In genomic region chr11:134047586-134047999, GRCh38 we compare ENCODE assay signal across 12 cellular contexts. TPM values are rescaled to one million over a fixed set of nuclear protein-coding genes. Genes with fewer than 3 reads are reported as not detected.
DNase-seq lines count a peak whose midpoint lies in the region; ATAC-seq and TF ChIP-seq lines count a peak whose summit lies in the region.
"Had no signal": no experiment of that assay in that cellular context is flagged by ENCODE, and none has a peak within 500 bp of the region (broad histone marks: within the 10 kb centered on the region; RNA-seq: fewer than 3 reads in every experiment).

No MANE protein-coding gene starts in this region.

- CTCF ChIA-PET in A673 (lab: Charles Lee): interaction anchor here (0.5 kb wide), 1 partner anchor 530 kb away, joined by 10 read pairs; no protein-coding TSS in a partner anchor

- H3K4me1 ChIP-seq in A673 (ENCODE audit: insufficient read depth, low read length, poor library complexity, severe bottlenecking) (peaks cover 13% of the 10 kb centered on the region), esophagus (ENCODE audit: control insufficient read depth in 2 of 2, insufficient read depth in 2 of 2, low read length in 1 of 2) (peaks cover 0 to 9% of the 10 kb centered on the region in 2 donors), muscle layer of duodenum (ENCODE audit: control insufficient read depth in 1 of 2, insufficient read depth in 2 of 2, low read length in 2 of 2) (peaks cover 4 to 32% of the 10 kb centered on the region in 2 donors)

- POLR2A ChIA-PET in A673 (lab: Charles Lee; ENCODE audit: low non-redundant PET): no interaction called here

- H3K9me3 ChIP-seq in A673 (ENCODE audit: low read depth, low read length, poor library complexity, severe bottlenecking) (no peaks in the 10 kb centered on the region), esophagus (ENCODE audit: control insufficient read depth in 2 of 2, insufficient read depth in 1 of 2, low read depth in 1 of 2, low read length in 1 of 2) (no peaks in the 10 kb centered on the region), muscle layer of duodenum (ENCODE audit: control insufficient read depth in 1 of 2, low read length in 2 of 2) (no peaks in the 10 kb centered on the region)

- intact Hi-C loops in A673 (cut with micrococcal nuclease; ENCODE audit: unreplicated experiment): no loop called here

- DNase-seq in A673 (ENCODE audit: low spot score) (peak; percentile 58), M059J (ENCODE audit: low read depth) (peak; percentile 80), hippocampal formation (lab: John Stamatoyannopoulos, UW) (no peak), pons (ENCODE audit: low spot score) (no peak), SK-N-DZ (ENCODE audit: low spot score) (no peak)
- DNase-seq: activated CD8-positive, alpha-beta memory T cell treated with anti-CD3 and anti-CD28 coated beads, Interleukin-2, amount 50 U/mL, for 48 hours; CD8-positive, alpha-beta T cell; stimulated activated CD4-positive, alpha-beta T cell treated with anti-CD3 and anti-CD28 coated beads, Interleukin-15, amount 100 ng/mL, for 24 hours had no signal

- H3K27me3 ChIP-seq in A673 (replicated peaks; ENCODE audit: insufficient read depth, low read depth, low read length, poor library complexity) (no peaks in the 10 kb centered on the region), esophagus (ENCODE audit: control insufficient read depth in 1 of 2, insufficient read depth in 2 of 2, low read length in 2 of 2) (no peaks in the 10 kb centered on the region), muscle layer of duodenum (ENCODE audit: low read depth, low read length) (no peaks in the 10 kb centered on the region)

- no TSS peak for BruUV-seq in A673 (replicated peaks; lab: Mats Ljungman, UMichigan)

- no peak overlapping the region for H3K4me3 ChIP-seq in A673 (ENCODE audit: low read depth, low read length, poor library complexity, severe bottlenecking)
- H3K4me3 ChIP-seq in esophagus (ENCODE audit: low read depth in 1 of 2, low read length in 2 of 2): no peak overlapping the region
- no peak overlapping the region for H3K4me3 ChIP-seq in muscle layer of duodenum (ENCODE audit: low read depth in 1 of 2, low read length in 2 of 2)
- H3K4me3 ChIP-seq: hepatocyte had no signal

- H3K36me3 ChIP-seq in A673 (ENCODE audit: insufficient read depth, low read length, poor library complexity, severe bottlenecking) (no peaks in the 10 kb centered on the region), esophagus (ENCODE audit: control insufficient read depth in 2 of 2, insufficient read depth in 2 of 2, low read length in 1 of 2) (no peaks in the 10 kb centered on the region), muscle layer of duodenum (ENCODE audit: control insufficient read depth in 1 of 2, insufficient read depth in 2 of 2, low read length in 2 of 2) (no peaks in the 10 kb centered on the region)

- TF ChIP-seq CTCF in A673 (conservative IDR thresholded peaks at IDR 0.05; ENCODE audit: low read depth, low read length): no peak

- 21 to 36% methylated on average over 11 of the region's 11 CpGs for WGBS in esophagus, 2 donors

- H3K27ac ChIP-seq in A673 (ENCODE audit: low read depth, low read length, poor library complexity, severe bottlenecking) (no peak overlapping the region), esophagus (ENCODE audit: low read depth in 2 of 2, low read length in 1 of 2) (peak overlapping the region; percentile 30 to 78), muscle layer of duodenum (ENCODE audit: low read length) (peak overlapping the region; percentile 60)
- H3K27ac ChIP-seq: hepatocyte had no signal

- ATAC-seq in HG03196 (IDR thresholded peaks at IDR 0.05; ENCODE audit: unreplicated experiment): no peak
- ATAC-seq: CD8-positive, alpha-beta T cell had no signal

RNA-seq across cellular contexts. Expression of gene JAM3, which starts 21.3 kb away (rescaled TPM):
- total RNA-seq in A673 (2021): 9.0 and 14.5 TPM in 2 replicates
- total RNA-seq in M059J (2014; rRNA removed; shearing (Covaris generic)): 6.1 and 7.3 TPM in 2 replicates
- polyA plus RNA-seq in esophagus: 1 to 10 TPM; 2.5 to 5.5 TPM
- polyA plus RNA-seq in SK-N-DZ (2014; cell fraction: cytosol; rRNA removed): 37.8 and 46.1 TPM in 2 replicates
- 39.7 and 61.3 TPM in 2 replicates for polyA plus RNA-seq in SK-N-DZ (2014; cell fraction: nucleus; rRNA removed)

Comparison
In these comparisons a context has a peak if more than half of its experiments do, and no peak if none do; other contexts are left out.
1. DNase-seq: peak in A673 (single experiment) and M059J (single experiment); none in hippocampal formation (0 of 2), pons (single experiment) and SK-N-DZ (single experiment).